ENCODE assay signal across 1 cellular context in the genomic region with DNA sequence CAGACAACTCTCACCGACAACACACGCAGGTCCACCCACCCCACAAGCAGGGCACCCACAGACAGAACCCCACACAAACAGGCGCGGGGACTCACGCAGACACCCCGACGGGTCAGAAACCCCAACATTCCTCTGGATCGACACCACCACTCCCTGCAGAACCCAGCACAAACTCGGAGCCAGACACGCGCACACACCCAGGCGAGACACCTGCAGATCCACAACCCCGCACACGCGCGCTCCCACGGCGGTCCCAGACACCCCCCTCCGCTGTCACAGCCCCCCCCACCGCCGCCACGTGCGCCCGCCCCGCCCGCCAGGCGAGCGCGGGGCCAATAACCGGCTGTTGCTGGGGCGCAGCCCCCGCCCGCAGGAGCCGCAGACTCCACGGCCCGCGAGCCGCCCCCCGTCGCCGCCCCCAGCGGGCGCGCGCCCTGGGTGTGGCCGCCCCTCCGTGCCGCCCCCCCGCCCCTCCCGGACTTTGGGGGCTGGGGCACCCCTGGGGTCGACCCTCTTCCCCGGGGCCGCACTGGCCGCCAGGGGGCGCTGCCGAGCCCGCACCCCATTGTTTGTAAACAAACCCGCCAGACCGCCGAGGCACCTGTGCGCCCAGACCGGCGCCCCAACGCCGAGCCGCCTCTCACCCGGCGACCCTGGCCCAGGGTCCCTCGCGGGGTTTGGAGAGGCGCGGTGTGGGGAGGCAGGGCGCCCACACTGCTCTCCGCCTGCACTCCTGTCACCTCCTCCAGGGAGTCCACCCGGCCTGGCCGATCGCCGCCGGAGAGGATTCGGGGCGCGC.
TF ChIP-seq lines count a peak whose summit lies in the region.

No MANE protein-coding gene starts in this region.

TF ChIP-seq in A549, 52 proteins besides CTCF, POLR2A, EP300 and RAD21 (continued from another document):
- TF ChIP-seq, protein P1, sequence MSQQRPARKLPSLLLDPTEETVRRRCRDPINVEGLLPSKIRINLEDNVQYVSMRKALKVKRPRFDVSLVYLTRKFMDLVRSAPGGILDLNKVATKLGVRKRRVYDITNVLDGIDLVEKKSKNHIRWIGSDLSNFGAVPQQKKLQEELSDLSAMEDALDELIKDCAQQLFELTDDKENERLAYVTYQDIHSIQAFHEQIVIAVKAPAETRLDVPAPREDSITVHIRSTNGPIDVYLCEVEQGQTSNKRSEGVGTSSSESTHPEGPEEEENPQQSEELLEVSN (IDR thresholded peaks at IDR 0.05; ENCODE audit: borderline replicate concordance, low read depth), result no peak
